In the genomic region with DNA sequence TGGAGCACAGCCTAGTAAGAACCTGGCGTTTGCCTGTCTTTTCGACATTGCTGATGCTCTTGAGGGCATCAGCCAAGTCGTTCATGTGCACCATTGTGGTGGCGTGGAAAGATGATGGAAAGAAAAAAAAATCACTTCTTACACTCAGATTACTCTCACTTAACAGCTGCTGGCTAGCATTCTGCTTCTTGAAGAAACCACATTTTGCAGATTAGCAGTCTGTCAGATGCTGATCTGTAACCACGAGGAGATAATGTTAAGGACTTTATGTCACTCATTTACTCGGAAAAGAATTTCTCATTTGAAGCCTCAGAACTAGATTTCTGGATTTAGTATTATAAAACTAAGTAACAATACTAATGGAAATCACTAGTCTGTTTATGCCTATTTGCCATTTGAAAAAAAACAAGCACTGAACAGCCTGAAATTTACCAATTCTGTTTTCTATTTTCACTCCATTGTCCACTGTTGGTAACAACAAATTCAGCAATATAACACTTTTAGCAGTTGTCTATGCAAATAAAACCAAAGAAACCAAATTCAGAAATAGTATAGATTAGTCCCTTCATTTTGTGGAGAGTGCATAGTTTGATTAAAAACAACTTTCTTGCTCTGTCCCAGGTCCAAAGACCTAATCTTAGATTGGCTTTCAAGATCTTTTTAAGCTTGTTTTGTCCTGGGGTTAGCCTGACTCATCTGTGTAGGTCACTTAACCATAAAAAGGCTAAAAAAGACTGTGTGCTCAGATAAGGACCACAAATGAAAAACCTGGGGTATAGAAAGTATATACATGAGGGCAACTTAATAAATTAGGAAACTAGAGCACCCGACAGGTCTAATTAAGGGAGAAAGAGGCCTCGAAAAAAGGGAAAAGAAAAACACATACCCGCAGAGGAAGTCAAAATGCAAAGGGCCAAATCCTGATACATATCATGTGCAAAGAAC, we compare ENCODE assay signal across 9 cellular contexts.
A peak's percentile ranks its signal among the peaks of the same experiment; 100 is the strongest.
DNase-seq lines count a peak whose midpoint lies in the region; ATAC-seq, FAIRE-seq and TF ChIP-seq lines count a peak whose summit lies in the region.
"Had no signal": no experiment of that assay in that cellular context is flagged by ENCODE, and none has a peak within 500 bp of the region (broad histone marks: within the 10 kb centered on the region; RNA-seq: fewer than 3 reads in every experiment).

No MANE protein-coding gene starts in this region.

- FAIRE-seq in GM12891 (lab: Jason Lieb, UNC), result peak; percentile 80

- H3K27ac Mint-ChIP-seq in immature natural killer cell, result peak overlapping the region; percentile 23 to 80 (median 56)

- H3K4me1 Mint-ChIP-seq in immature natural killer cell, result peaks cover 25 to 45% of the 10 kb centered on the region in 2 donors

- DNase-seq in GM12891 (ENCODE audit: insufficient read length, low spot score) (no peak), immature natural killer cell (peak in 2 of 3 donors; percentile 6 to 21), kidney glomerular epithelial cell (lab: John Stamatoyannopoulos, UW) (no peak), NCI-H2227 treated with DMSO at 0.1 percent for 48 hours (lab: John Stamatoyannopoulos, UW) (no peak), DMS 273 (lab: John Stamatoyannopoulos, UW; ENCODE audit: unreplicated experiment) (no peak)
- no peak for DNase-seq in activated CD4-positive, alpha-beta T cell treated with anti-CD3 and anti-CD28 coated beads for 1 hour
- DNase-seq: central memory CD4-positive, alpha-beta T cell had no signal

- ATAC-seq in GM21526 (IDR thresholded peaks at IDR 0.05; ENCODE audit: low FRiP score, unreplicated experiment), result peak; percentile 79
- ATAC-seq in HG03571 (IDR thresholded peaks at IDR 0.05; ENCODE audit: unreplicated experiment), result peak; percentile 93

- peaks cover 0 to 6% (median under 1%) of the 10 kb centered on the region in 3 donors for H3K36me3 Mint-ChIP-seq in immature natural killer cell

- TF ChIP-seq POLR2A in GM12891 (IDR thresholded peaks at IDR 0.05; ENCODE audit: low read depth, low read length), result no peak

- H3K27me3 Mint-ChIP-seq in immature natural killer cell (ENCODE audit: low read depth in 3 of 3), result peaks cover 0 to 2% (median 0%) of the 10 kb centered on the region in 3 donors

- H3K4me3 Mint-ChIP-seq in immature natural killer cell, result peak overlapping the region; percentile 3 to 60 (median 17)

- H3K9me3 Mint-ChIP-seq in immature natural killer cell, result no peaks in the 10 kb centered on the region

TF ChIP-seq in GM12891, 5 proteins besides CTCF, POLR2A, EP300 and RAD21:
- TF ChIP-seq POLR2AphosphoS5 (IDR thresholded peaks at IDR 0.05; ENCODE audit: low read depth, low read length), result no peak
- TF ChIP-seq TAF1 (IDR thresholded peaks at IDR 0.05; ENCODE audit: low read depth, low read length), result no peak
- TF ChIP-seq SPI1 (IDR thresholded peaks at IDR 0.05; ENCODE audit: low read depth, low read length), result peak; percentile 64

Comparison
In these comparisons a context has a peak if more than half of its experiments do, and no peak if none do; other contexts are left out.
1. DNase-seq: peak in immature natural killer cell (2 of 3); none in GM12891 (single experiment), kidney glomerular epithelial cell (single experiment), activated CD4-positive, alpha-beta T cell treated with anti-CD3 and anti-CD28 coated beads for 1 hour (single experiment), NCI-H2227 treated with DMSO at 0.1 percent for 48 hours (single experiment) and DMS 273 (single experiment).